In genomic region chr15:99058421-99058870, GRCh38 we compare ENCODE assay signal across 8 cellular contexts. TPM values are rescaled to one million over a fixed set of nuclear protein-coding genes. Genes with fewer than 3 reads are reported as not detected.
DNase-seq lines count a peak whose midpoint lies in the region; ATAC-seq and TF ChIP-seq lines count a peak whose summit lies in the region.

No MANE protein-coding gene starts in this region.

- H3K4me3 ChIP-seq in HUES6 (ENCODE audit: low read depth, low read length) (peak overlapping the region; percentile 64), iPS-15b (ENCODE audit: low read depth, low read length) (peak overlapping the region; percentile 59), spleen (peak overlapping the region in 4 of 8 donors; percentile 44 to 73 (median 48))

- H3K27me3 Mint-ChIP-seq in activated naive CD8-positive, alpha-beta T cell: peaks cover 17% of the 10 kb centered on the region

- no peak overlapping the region for H3K27ac Mint-ChIP-seq in activated naive CD8-positive, alpha-beta T cell

- intact Hi-C loops in spleen (cut with DNase I; ENCODE audit: low total_unique reads): no loop called here

- peaks cover 10% of the 10 kb centered on the region; the same call in 1 of the 2 replicates for H3K4me1 ChIP-seq in HUES6 (ENCODE audit: control insufficient read depth, insufficient read depth, low read length)
- H3K4me1 ChIP-seq in iPS-15b (ENCODE audit: control insufficient read depth, insufficient read depth, low read length): peaks cover 3% of the 10 kb centered on the region
- peaks cover 0 to 23% (median 18%) of the 10 kb centered on the region in 6 donors for H3K4me1 ChIP-seq in spleen

- no peaks in the 10 kb centered on the region for H3K36me3 Mint-ChIP-seq in activated naive CD8-positive, alpha-beta T cell

- WGBS in spleen, 5 donors: 50 to 54% (median 53%) methylated on average over 27 of the region's 27 CpGs

- no peaks in the 10 kb centered on the region for H3K9me3 Mint-ChIP-seq in activated naive CD8-positive, alpha-beta T cell (ENCODE audit: low read depth)

- H3K9me3 ChIP-seq in HUES6 (ENCODE audit: control insufficient read depth, insufficient read depth, low read depth, low read length): no peaks in the 10 kb centered on the region
- no peaks in the 10 kb centered on the region for H3K9me3 ChIP-seq in iPS-15b (ENCODE audit: control insufficient read depth, insufficient read depth, low read length)
- H3K9me3 ChIP-seq in spleen: no peaks in the 10 kb centered on the region

- no peak for TF ChIP-seq CTCF in spleen (IDR thresholded peaks at IDR 0.05 in 8 of 11, conservative IDR thresholded peaks at IDR 0.05 in 3 of 11)

- peaks cover 7% of the 10 kb centered on the region for H3K4me1 Mint-ChIP-seq in activated naive CD8-positive, alpha-beta T cell (ENCODE audit: low read depth)

- no peak for TF ChIP-seq POLR2A in spleen (IDR thresholded peaks at IDR 0.05)

- H3K36me3 ChIP-seq in HUES6 (ENCODE audit: control insufficient read depth, insufficient read depth, low read length) (no peaks in the 10 kb centered on the region), iPS-15b (ENCODE audit: control insufficient read depth, insufficient read depth, low read length) (no peaks in the 10 kb centered on the region), spleen (no peaks in the 10 kb centered on the region)

- ATAC-seq in GM19463 (IDR thresholded peaks at IDR 0.05; ENCODE audit: unreplicated experiment) (no peak), GM18519 (IDR thresholded peaks at IDR 0.05; ENCODE audit: low FRiP score, unreplicated experiment) (no peak)

- H3K27ac ChIP-seq in HUES6 (ENCODE audit: low read depth, low read length) (no peak overlapping the region), spleen (peak overlapping the region in 1 of 8 donors; percentile 23)

- peak overlapping the region; percentile 80 for H3K4me3 Mint-ChIP-seq in activated naive CD8-positive, alpha-beta T cell

- DNase-seq in spleen (peak; percentile 46), foreskin melanocyte (no peak)
- no peak for DNase-seq in NK-92 treated with Interleukin-12 subunit alpha and Interleukin-12 subunit beta, amount 100 ng/mL, for 24 hours (lab: John Stamatoyannopoulos, UW)

- H3K9ac ChIP-seq in HUES6 (ENCODE audit: low read length) (peak overlapping the region; percentile 32), iPS-15b (ENCODE audit: low read depth, low read length) (no peak overlapping the region)

- H3K27me3 ChIP-seq in HUES6 (ENCODE audit: control insufficient read depth, insufficient read depth, low read length) (no peaks in the 10 kb centered on the region), iPS-15b (ENCODE audit: control insufficient read depth, insufficient read depth, low read length) (peaks cover 7% of the 10 kb centered on the region), spleen (replicated peaks in 1 of 7) (peaks cover 2 to 68% (median 23%) of the 10 kb centered on the region in 7 donors)

RNA-seq across cellular contexts. Expression of gene SYNM, which starts 46.4 kb away (rescaled TPM):
- 1 to 10 TPM; 3.3 to 9.4 (median 4.1) TPM for total RNA-seq in spleen
- polyA plus RNA-seq in spleen: 10 to 100 TPM in 1 of 3 donors, 1 to 10 TPM in 2; 4.1 to 10.7 (median 4.2) TPM

RNA-seq across cellular contexts. Expression of gene PGPEP1L, which starts 50.9 kb away (rescaled TPM):
- not detected for total RNA-seq in spleen
- under 1 TPM in 1 of 3 donors, not detected in 2; 0.13 TPM for polyA plus RNA-seq in spleen
